In genomic region chr1:213820362-213821149, GRCh38 we compare ENCODE assay signal across 1 cellular context.
TF ChIP-seq lines count a peak whose summit lies in the region.

No MANE protein-coding gene starts in this region.

TF ChIP-seq in HepG2, 621 proteins besides CTCF, POLR2A, EP300 and RAD21 (continued from another document and continues in another):
- TF ChIP-seq, protein P1, sequence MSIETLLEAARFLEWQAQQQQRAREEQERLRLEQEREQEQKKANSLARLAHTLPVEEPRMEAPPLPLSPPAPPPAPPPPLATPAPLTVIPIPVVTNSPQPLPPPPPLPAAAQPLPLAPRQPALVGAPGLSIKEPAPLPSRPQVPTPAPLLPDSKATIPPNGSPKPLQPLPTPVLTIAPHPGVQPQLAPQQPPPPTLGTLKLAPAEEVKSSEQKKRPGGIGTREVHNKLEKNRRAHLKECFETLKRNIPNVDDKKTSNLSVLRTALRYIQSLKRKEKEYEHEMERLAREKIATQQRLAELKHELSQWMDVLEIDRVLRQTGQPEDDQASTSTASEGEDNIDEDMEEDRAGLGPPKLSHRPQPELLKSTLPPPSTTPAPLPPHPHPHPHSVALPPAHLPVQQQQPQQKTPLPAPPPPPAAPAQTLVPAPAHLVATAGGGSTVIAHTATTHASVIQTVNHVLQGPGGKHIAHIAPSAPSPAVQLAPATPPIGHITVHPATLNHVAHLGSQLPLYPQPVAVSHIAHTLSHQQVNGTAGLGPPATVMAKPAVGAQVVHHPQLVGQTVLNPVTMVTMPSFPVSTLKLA (IDR thresholded peaks at IDR 0.05) = no peak
- TF ChIP-seq ARNT (IDR thresholded peaks at IDR 0.05) = no peak
- no peak for TF ChIP-seq TCF12 (IDR thresholded peaks at IDR 0.05)
- TF ChIP-seq TCF12 (CRISPR knock-in tag; IDR thresholded peaks at IDR 0.05) = no peak
- peak; percentile 24; the same call in 1 of the 2 replicates for TF ChIP-seq CEBPB (IDR thresholded peaks at IDR 0.05; ENCODE audit: borderline replicate concordance, low read depth, low read length)
- TF ChIP-seq, protein P2, sequence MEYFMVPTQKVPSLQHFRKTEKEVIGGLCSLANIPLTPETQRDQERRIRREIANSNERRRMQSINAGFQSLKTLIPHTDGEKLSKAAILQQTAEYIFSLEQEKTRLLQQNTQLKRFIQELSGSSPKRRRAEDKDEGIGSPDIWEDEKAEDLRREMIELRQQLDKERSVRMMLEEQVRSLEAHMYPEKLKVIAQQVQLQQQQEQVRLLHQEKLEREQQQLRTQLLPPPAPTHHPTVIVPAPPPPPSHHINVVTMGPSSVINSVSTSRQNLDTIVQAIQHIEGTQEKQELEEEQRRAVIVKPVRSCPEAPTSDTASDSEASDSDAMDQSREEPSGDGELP (IDR thresholded peaks at IDR 0.05; ENCODE audit: borderline replicate concordance, low read depth) = 0 out of 2 replicates have a peak, but pooled peaks have one; percentile 9
- peak; percentile 51 for TF ChIP-seq ZMYM4 (CRISPR knock-in tag; IDR thresholded peaks at IDR 0.05)
- peak; percentile 49; the same call in 1 of the 2 replicates for TF ChIP-seq POGZ (CRISPR knock-in tag; IDR thresholded peaks at IDR 0.05)
- TF ChIP-seq XRCC5 (optimal IDR thresholded peaks at IDR 0.05; ENCODE audit: low read length) = peak; percentile 18
- TF ChIP-seq PHF21A (CRISPR knock-in tag; IDR thresholded peaks at IDR 0.05) = peak; percentile 42; the same call in 1 of the 2 replicates
- no peak for TF ChIP-seq ZNF672 (CRISPR knock-in tag; IDR thresholded peaks at IDR 0.05)
- 0 out of 2 replicates have a peak, but pooled peaks have one; percentile 48 for TF ChIP-seq ARNT2 (CRISPR knock-in tag; IDR thresholded peaks at IDR 0.05; ENCODE audit: low read depth)
- TF ChIP-seq STAG1 (CRISPR knock-in tag; IDR thresholded peaks at IDR 0.05) = no peak
- TF ChIP-seq CBX1 (IDR thresholded peaks at IDR 0.05; ENCODE audit: low read depth) = peak; percentile 11
- TF ChIP-seq TEF (CRISPR knock-in tag; IDR thresholded peaks at IDR 0.05) = no peak
- TF ChIP-seq, protein P3, sequence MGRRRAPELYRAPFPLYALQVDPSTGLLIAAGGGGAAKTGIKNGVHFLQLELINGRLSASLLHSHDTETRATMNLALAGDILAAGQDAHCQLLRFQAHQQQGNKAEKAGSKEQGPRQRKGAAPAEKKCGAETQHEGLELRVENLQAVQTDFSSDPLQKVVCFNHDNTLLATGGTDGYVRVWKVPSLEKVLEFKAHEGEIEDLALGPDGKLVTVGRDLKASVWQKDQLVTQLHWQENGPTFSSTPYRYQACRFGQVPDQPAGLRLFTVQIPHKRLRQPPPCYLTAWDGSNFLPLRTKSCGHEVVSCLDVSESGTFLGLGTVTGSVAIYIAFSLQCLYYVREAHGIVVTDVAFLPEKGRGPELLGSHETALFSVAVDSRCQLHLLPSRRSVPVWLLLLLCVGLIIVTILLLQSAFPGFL (CRISPR knock-in tag; IDR thresholded peaks at IDR 0.05) = no peak
- no peak for TF ChIP-seq SOX6 (IDR thresholded peaks at IDR 0.05)
- peak; percentile 45; the same call in 1 of the 2 replicates for TF ChIP-seq SOX6 (CRISPR knock-in tag; IDR thresholded peaks at IDR 0.05)
- no peak for TF ChIP-seq SP2 (CRISPR knock-in tag; IDR thresholded peaks at IDR 0.05)
- peak; percentile 22; the same call in 1 of the 2 replicates for TF ChIP-seq ZFP91 (CRISPR knock-in tag; IDR thresholded peaks at IDR 0.05; ENCODE audit: borderline replicate concordance)
- TF ChIP-seq ARID3A (IDR thresholded peaks at IDR 0.05; ENCODE audit: low read depth, low read length) = no peak
- no peak for TF ChIP-seq TRIM24 (CRISPR knock-in tag; IDR thresholded peaks at IDR 0.05)
- no peak for TF ChIP-seq E2F1 (CRISPR knock-in tag; IDR thresholded peaks at IDR 0.05)
- no peak for TF ChIP-seq NR2F2 (IDR thresholded peaks at IDR 0.05; ENCODE audit: borderline replicate concordance, low read depth)
- TF ChIP-seq ZNF547 (CRISPR knock-in tag; IDR thresholded peaks at IDR 0.05) = no peak
- TF ChIP-seq ZBTB1 (CRISPR knock-in tag; IDR thresholded peaks at IDR 0.05; ENCODE audit: borderline replicate concordance) = no peak
- no peak; the same call in 1 of the 2 replicates for TF ChIP-seq DMAP1 (CRISPR knock-in tag; IDR thresholded peaks at IDR 0.05)
- peak; percentile 15; the same call in 1 of the 2 replicates for TF ChIP-seq ELF3 (CRISPR knock-in tag; IDR thresholded peaks at IDR 0.05)
- TF ChIP-seq PAF1 (CRISPR knock-in tag; IDR thresholded peaks at IDR 0.05) = no peak
- no peak for TF ChIP-seq HOXA9 (CRISPR knock-in tag; IDR thresholded peaks at IDR 0.05; ENCODE audit: borderline replicate concordance)
- TF ChIP-seq ELF1 (CRISPR knock-in tag; IDR thresholded peaks at IDR 0.05) = peak; percentile 34; the same call in 1 of the 2 replicates
- peak; percentile 62; the same call in 1 of the 2 replicates for TF ChIP-seq ZNF430 (CRISPR knock-in tag; IDR thresholded peaks at IDR 0.05)
- TF ChIP-seq NAIF1 (CRISPR knock-in tag; IDR thresholded peaks at IDR 0.05; ENCODE audit: borderline replicate concordance) = no peak
- no peak for TF ChIP-seq ZNF225 (CRISPR knock-in tag; IDR thresholded peaks at IDR 0.05)
- no peak for TF ChIP-seq PAWR (CRISPR knock-in tag; IDR thresholded peaks at IDR 0.05; ENCODE audit: borderline replicate concordance)
- no peak for TF ChIP-seq NFKBIZ (CRISPR knock-in tag; IDR thresholded peaks at IDR 0.05)
- TF ChIP-seq ZNF782 (CRISPR knock-in tag; IDR thresholded peaks at IDR 0.05; ENCODE audit: borderline replicate concordance) = peak; percentile 16; the same call in 1 of the 2 replicates
- no peak for TF ChIP-seq GABPB1 (CRISPR knock-in tag; IDR thresholded peaks at IDR 0.05)
- TF ChIP-seq U2AF1 (optimal IDR thresholded peaks at IDR 0.05; ENCODE audit: low read depth, low read length) = peak; percentile 52
- TF ChIP-seq KLF12 (CRISPR knock-in tag; IDR thresholded peaks at IDR 0.05; ENCODE audit: borderline replicate concordance) = no peak
- TF ChIP-seq ZNF766 (CRISPR knock-in tag; IDR thresholded peaks at IDR 0.05; ENCODE audit: borderline replicate concordance) = 0 out of 2 replicates have a peak, but pooled peaks have one; percentile 16
- no peak for TF ChIP-seq GPN1 (CRISPR knock-in tag; IDR thresholded peaks at IDR 0.05; ENCODE audit: borderline replicate concordance)
- TF ChIP-seq SNAI1 (CRISPR knock-in tag; IDR thresholded peaks at IDR 0.05; ENCODE audit: borderline replicate concordance) = 0 out of 2 replicates have a peak, but pooled peaks have one; percentile 46
- no peak for TF ChIP-seq ZUFSP (CRISPR knock-in tag; IDR thresholded peaks at IDR 0.05; ENCODE audit: borderline replicate concordance)
- peak; percentile 45; the same call in 1 of the 2 replicates for TF ChIP-seq CEBPG (CRISPR knock-in tag; IDR thresholded peaks at IDR 0.05)
- no peak for TF ChIP-seq THRA (CRISPR knock-in tag; IDR thresholded peaks at IDR 0.05; ENCODE audit: borderline replicate concordance)
- TF ChIP-seq, protein P4, sequence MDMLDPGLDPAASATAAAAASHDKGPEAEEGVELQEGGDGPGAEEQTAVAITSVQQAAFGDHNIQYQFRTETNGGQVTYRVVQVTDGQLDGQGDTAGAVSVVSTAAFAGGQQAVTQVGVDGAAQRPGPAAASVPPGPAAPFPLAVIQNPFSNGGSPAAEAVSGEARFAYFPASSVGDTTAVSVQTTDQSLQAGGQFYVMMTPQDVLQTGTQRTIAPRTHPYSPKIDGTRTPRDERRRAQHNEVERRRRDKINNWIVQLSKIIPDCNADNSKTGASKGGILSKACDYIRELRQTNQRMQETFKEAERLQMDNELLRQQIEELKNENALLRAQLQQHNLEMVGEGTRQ (IDR thresholded peaks at IDR 0.05; ENCODE audit: low read depth, low read length) = no peak
- TF ChIP-seq, protein P4 (CRISPR knock-in tag; IDR thresholded peaks at IDR 0.05; ENCODE audit: borderline replicate concordance) = no peak
- TF ChIP-seq ZNF333 (CRISPR knock-in tag; IDR thresholded peaks at IDR 0.05; ENCODE audit: borderline replicate concordance) = no peak
- TF ChIP-seq ETV5 (CRISPR knock-in tag; IDR thresholded peaks at IDR 0.05; ENCODE audit: borderline replicate concordance) = peak; percentile 81; the same call in 1 of the 2 replicates
- no peak for TF ChIP-seq NFE2L1 (CRISPR knock-in tag; IDR thresholded peaks at IDR 0.05; ENCODE audit: borderline replicate concordance)
- 0 out of 2 replicates have a peak, but pooled peaks have one; percentile 16 for TF ChIP-seq MED1 (CRISPR knock-in tag; IDR thresholded peaks at IDR 0.05)
- no peak for TF ChIP-seq NONO (IDR thresholded peaks at IDR 0.05)
- no peak for TF ChIP-seq NONO (CRISPR knock-in tag; conservative IDR thresholded peaks at IDR 0.05)
- TF ChIP-seq SKI (IDR thresholded peaks at IDR 0.05; ENCODE audit: partially characterized antibody) = no peak
- no peak for TF ChIP-seq REL (CRISPR knock-in tag; conservative IDR thresholded peaks at IDR 0.05)
- no peak for TF ChIP-seq ZNF354B (CRISPR knock-in tag; IDR thresholded peaks at IDR 0.05)
- no peak for TF ChIP-seq DR1 (CRISPR knock-in tag; IDR thresholded peaks at IDR 0.05)
- TF ChIP-seq SOX13 (IDR thresholded peaks at IDR 0.05) = no peak
- TF ChIP-seq SOX13 (CRISPR knock-in tag; conservative IDR thresholded peaks at IDR 0.05 in 1 of 2, IDR thresholded peaks at IDR 0.05 in 1 of 2) = 0 out of 4 replicates have a peak, but pooled peaks of 1 of the 2 experiments have one; percentile 36
- TF ChIP-seq ZNF619 (CRISPR knock-in tag; IDR thresholded peaks at IDR 0.05) = no peak
- TF ChIP-seq PHB2 (IDR thresholded peaks at IDR 0.05; ENCODE audit: partially characterized antibody) = no peak
- no peak for TF ChIP-seq CREB1 (IDR thresholded peaks at IDR 0.05)
- TF ChIP-seq CREB1 (CRISPR knock-in tag; IDR thresholded peaks at IDR 0.05) = peak; percentile 52; the same call in 1 of the 2 replicates
